1 cellular context compared by ENCODE assay signal in genomic region chr19:56367829-56368711, GRCh38.
TF ChIP-seq lines count a peak whose summit lies in the region.

No MANE protein-coding gene starts in this region.

TF ChIP-seq in HepG2, 621 proteins besides CTCF, POLR2A, EP300 and RAD21 (continued from another document and continues in another):
- no peak for TF ChIP-seq SIN3B (IDR thresholded peaks at IDR 0.05; ENCODE audit: low read length)
- no peak for TF ChIP-seq DPF2 (CRISPR knock-in tag; IDR thresholded peaks at IDR 0.05; ENCODE audit: borderline replicate concordance, low read depth)
- TF ChIP-seq ZNF256 (CRISPR knock-in tag; conservative IDR thresholded peaks at IDR 0.05): no peak
- no peak for TF ChIP-seq ZNF639 (CRISPR knock-in tag; conservative IDR thresholded peaks at IDR 0.05)
- TF ChIP-seq ZFP91 (CRISPR knock-in tag; IDR thresholded peaks at IDR 0.05; ENCODE audit: borderline replicate concordance): peak; percentile 67; the same call in 1 of the 2 replicates
- no peak for TF ChIP-seq ZMAT5 (CRISPR knock-in tag; IDR thresholded peaks at IDR 0.05; ENCODE audit: borderline replicate concordance, low read depth)
- no peak for TF ChIP-seq RARA (CRISPR knock-in tag; IDR thresholded peaks at IDR 0.05)
- TF ChIP-seq CSRNP1 (CRISPR knock-in tag; IDR thresholded peaks at IDR 0.05): no peak
- TF ChIP-seq ZNF619 (CRISPR knock-in tag; IDR thresholded peaks at IDR 0.05): no peak
- no peak for TF ChIP-seq MED8 (CRISPR knock-in tag; IDR thresholded peaks at IDR 0.05; ENCODE audit: insufficient replicate concordance)
- TF ChIP-seq MBD4 (IDR thresholded peaks at IDR 0.05; ENCODE audit: borderline replicate concordance, low read length): no peak
- no peak for TF ChIP-seq SMARCE1 (IDR thresholded peaks at IDR 0.05; ENCODE audit: borderline replicate concordance)
- no peak for TF ChIP-seq HCFC1 (IDR thresholded peaks at IDR 0.05; ENCODE audit: low read depth, low read length)
- no peak for TF ChIP-seq ZNF713 (CRISPR knock-in tag; IDR thresholded peaks at IDR 0.05)
- TF ChIP-seq ZNF367 (CRISPR knock-in tag; IDR thresholded peaks at IDR 0.05; ENCODE audit: borderline replicate concordance): no peak
- TF ChIP-seq HNF4G (IDR thresholded peaks at IDR 0.05; ENCODE audit: borderline replicate concordance, low read depth, low read length): no peak
- no peak for TF ChIP-seq HNF4G (CRISPR knock-in tag; IDR thresholded peaks at IDR 0.05; ENCODE audit: borderline replicate concordance, low read depth)
- no peak for TF ChIP-seq ZFP36 (IDR thresholded peaks at IDR 0.05; ENCODE audit: borderline replicate concordance, low read depth, low read length, partially characterized antibody)
- no peak for TF ChIP-seq ZNF513 (CRISPR knock-in tag; conservative IDR thresholded peaks at IDR 0.05)
- TF ChIP-seq ZNF816 (CRISPR knock-in tag; IDR thresholded peaks at IDR 0.05; ENCODE audit: borderline replicate concordance): no peak
- no peak for TF ChIP-seq PPARG (CRISPR knock-in tag; conservative IDR thresholded peaks at IDR 0.05)
- TF ChIP-seq HNRNPK (IDR thresholded peaks at IDR 0.05; ENCODE audit: low read depth, low read length, poor library complexity, severe bottlenecking): no peak
- TF ChIP-seq NR2F1 (CRISPR knock-in tag; IDR thresholded peaks at IDR 0.05): no peak
- TF ChIP-seq ZNF646 (CRISPR knock-in tag; IDR thresholded peaks at IDR 0.05): no peak
- no peak for TF ChIP-seq MIXL1 (CRISPR knock-in tag; IDR thresholded peaks at IDR 0.05)
- peak; percentile 58; the same call in 1 of the 2 replicates for TF ChIP-seq ZNF558 (CRISPR knock-in tag; IDR thresholded peaks at IDR 0.05; ENCODE audit: borderline replicate concordance)
- peak; percentile 63; the same call in 1 of the 2 replicates for TF ChIP-seq RNF2 (conservative IDR thresholded peaks at IDR 0.05; ENCODE audit: low read depth)
- TF ChIP-seq AFF4 (CRISPR knock-in tag; IDR thresholded peaks at IDR 0.05): no peak
- TF ChIP-seq TBP (CRISPR knock-in tag; IDR thresholded peaks at IDR 0.05): no peak
- TF ChIP-seq ZNF431 (CRISPR knock-in tag; IDR thresholded peaks at IDR 0.05; ENCODE audit: borderline replicate concordance, low read depth): no peak
- no peak for TF ChIP-seq ZBTB3 (CRISPR knock-in tag; IDR thresholded peaks at IDR 0.05; ENCODE audit: borderline replicate concordance, low read depth)
- 0 out of 2 replicates have a peak, but pooled peaks have one; percentile 21 for TF ChIP-seq ZBTB44 (CRISPR knock-in tag; IDR thresholded peaks at IDR 0.05)
- no peak for TF ChIP-seq FOXC1 (CRISPR knock-in tag; IDR thresholded peaks at IDR 0.05; ENCODE audit: borderline replicate concordance)
- no peak for TF ChIP-seq NCOA5 (CRISPR knock-in tag; IDR thresholded peaks at IDR 0.05)
- TF ChIP-seq ISX (CRISPR knock-in tag; conservative IDR thresholded peaks at IDR 0.05): no peak; the same call in 1 of the 2 replicates
- peak; percentile 52; the same call in 1 of the 2 replicates for TF ChIP-seq ZNF451 (CRISPR knock-in tag; IDR thresholded peaks at IDR 0.05)
